In the genomic region with DNA sequence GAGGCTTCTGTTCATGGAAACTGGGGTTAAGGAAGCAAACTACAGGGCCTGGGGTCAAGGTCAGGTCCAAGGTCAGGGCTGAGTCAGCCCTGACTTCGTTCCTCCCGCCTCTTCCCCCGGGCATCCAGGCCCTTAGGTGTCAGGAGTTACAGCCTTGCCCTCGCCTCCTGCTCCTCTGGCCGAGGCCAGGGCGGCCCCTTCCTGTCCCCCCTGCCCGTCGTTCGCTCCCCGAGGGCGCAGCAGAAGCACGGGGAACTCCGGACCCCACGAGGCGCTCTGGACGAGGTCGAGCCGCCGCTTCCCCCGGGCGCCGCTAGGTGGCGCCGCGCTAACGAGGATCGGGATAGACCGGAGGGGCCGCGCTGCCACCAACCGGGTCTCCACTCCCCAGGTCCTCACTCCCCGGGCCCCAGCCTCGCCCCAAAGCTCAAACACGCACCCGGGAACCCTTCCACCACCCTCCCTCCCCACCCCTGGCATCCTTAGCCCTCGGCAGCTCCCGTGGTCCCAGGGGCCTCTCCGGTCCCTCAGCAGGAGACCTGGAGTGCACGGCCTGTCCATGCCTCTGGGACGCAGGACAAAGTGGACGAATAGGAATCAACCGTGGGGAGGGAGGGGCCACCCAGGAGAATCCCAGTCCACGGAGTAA, we compare ENCODE assay signal across 1 cellular context.
TF ChIP-seq lines count a peak whose summit lies in the region.

No MANE protein-coding gene starts in this region.

TF ChIP-seq in HepG2, 621 proteins besides CTCF, POLR2A, EP300 and RAD21 (continued from another document):
- TF ChIP-seq ZFP41 (CRISPR knock-in tag; IDR thresholded peaks at IDR 0.05; ENCODE audit: borderline replicate concordance) (no peak), RCOR2 (CRISPR knock-in tag; IDR thresholded peaks at IDR 0.05) (no peak), KAT2B (IDR thresholded peaks at IDR 0.05; ENCODE audit: borderline replicate concordance, low read depth, low read length) (no peak), MYNN (CRISPR knock-in tag; IDR thresholded peaks at IDR 0.05; ENCODE audit: low read depth) (no peak)
TF ChIP-seq in HepG2: peak in this region for 87.
